Comparison of ENCODE assay signal across 8 cellular contexts in the genomic region with DNA sequence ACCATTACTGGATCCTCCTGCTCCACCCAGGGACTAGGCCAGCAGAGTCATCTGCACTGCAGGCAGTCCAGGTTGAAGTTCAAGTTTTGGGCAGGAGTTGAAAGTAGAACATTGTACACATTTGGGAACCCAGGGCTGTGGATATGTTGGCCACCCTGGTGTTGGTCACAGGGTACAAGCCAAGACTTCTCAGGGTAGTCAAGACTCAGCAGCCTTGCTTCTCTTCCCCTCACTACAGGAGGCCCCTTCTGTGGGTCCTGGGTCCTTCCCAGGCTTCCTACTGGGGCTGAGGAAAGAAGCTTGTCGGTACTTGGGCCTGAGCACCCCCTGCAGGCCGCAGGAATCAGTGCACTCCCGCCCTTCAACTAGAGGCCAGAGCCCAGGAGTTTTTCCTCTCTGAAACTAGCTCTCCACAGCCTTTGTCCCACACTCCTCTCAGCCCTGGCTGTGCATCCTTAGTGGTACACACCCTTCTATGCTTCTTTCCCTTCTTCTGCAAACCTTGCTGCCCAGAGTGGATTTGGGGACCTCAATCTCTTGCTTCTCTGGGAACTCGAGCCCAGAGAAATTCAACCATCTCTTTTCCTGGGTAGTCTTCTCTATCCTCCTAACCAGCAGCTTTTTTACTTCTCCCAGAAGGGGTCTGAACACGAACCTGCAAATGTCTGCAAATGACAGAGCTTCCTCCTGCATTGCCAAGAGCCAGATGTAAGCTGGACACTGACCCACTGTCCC. TPM values are rescaled to one million over a fixed set of nuclear protein-coding genes. Genes with fewer than 3 reads are reported as not detected.
DNase-seq lines count a peak whose midpoint lies in the region; ATAC-seq and TF ChIP-seq lines count a peak whose summit lies in the region.

No MANE protein-coding gene starts in this region.

- H3K4me3 ChIP-seq in right atrium auricular region = no peak overlapping the region
- H3K4me3 ChIP-seq in sigmoid colon = no peak overlapping the region

- ATAC-seq in GM19452 (IDR thresholded peaks at IDR 0.05; ENCODE audit: unreplicated experiment) (peak; percentile 83), HG03571 (IDR thresholded peaks at IDR 0.05; ENCODE audit: unreplicated experiment) (peak; percentile 66)
- ATAC-seq in activated naive CD8-positive, alpha-beta T cell treated with anti-CD3 and anti-CD28 coated beads, Interleukin-2, amount 50 U/mL, for 24 hours = peak; percentile 64

- no peaks in the 10 kb centered on the region for H3K4me1 Mint-ChIP-seq in activated naive CD8-positive, alpha-beta T cell treated with anti-CD3 and anti-CD28 coated beads, Interleukin-2, amount 50 U/mL, for 24 hours

- intact Hi-C loops in sigmoid colon (cut with DNase I) = loop anchor here (1.0 kb wide), 1 partner anchor 64 kb away; no protein-coding TSS in a partner anchor

- H3K9me3 ChIP-seq in right atrium auricular region (no peaks in the 10 kb centered on the region), sigmoid colon (no peaks in the 10 kb centered on the region)

- TF ChIP-seq CTCF in right atrium auricular region (IDR thresholded peaks at IDR 0.05) (peak; percentile 67 to 86), sigmoid colon (IDR thresholded peaks at IDR 0.05) (peak; percentile 58 to 89 (median 76))

- no peak overlapping the region for H3K4me3 Mint-ChIP-seq in activated naive CD8-positive, alpha-beta T cell treated with anti-CD3 and anti-CD28 coated beads, Interleukin-2, amount 50 U/mL, for 24 hours

- H3K36me3 Mint-ChIP-seq in activated naive CD8-positive, alpha-beta T cell treated with anti-CD3 and anti-CD28 coated beads, Interleukin-2, amount 50 U/mL, for 24 hours (ENCODE audit: low read depth) = no peaks in the 10 kb centered on the region

- H3K27me3 ChIP-seq in right atrium auricular region = no peaks in the 10 kb centered on the region
- no peaks in the 10 kb centered on the region for H3K27me3 ChIP-seq in sigmoid colon

- no peaks in the 10 kb centered on the region for H3K4me1 ChIP-seq in right atrium auricular region
- no peaks in the 10 kb centered on the region for H3K4me1 ChIP-seq in sigmoid colon

- H3K9me3 Mint-ChIP-seq in activated naive CD8-positive, alpha-beta T cell treated with anti-CD3 and anti-CD28 coated beads, Interleukin-2, amount 50 U/mL, for 24 hours = no peaks in the 10 kb centered on the region

- no peak overlapping the region for H3K27ac ChIP-seq in right atrium auricular region
- H3K27ac ChIP-seq in sigmoid colon = no peak overlapping the region

- H3K36me3 ChIP-seq in right atrium auricular region (peaks cover under 1% of the 10 kb centered on the region), sigmoid colon (peaks cover 0 to 12% (median 0%) of the 10 kb centered on the region in 4 donors)

- no peaks in the 10 kb centered on the region for H3K27me3 Mint-ChIP-seq in activated naive CD8-positive, alpha-beta T cell treated with anti-CD3 and anti-CD28 coated beads, Interleukin-2, amount 50 U/mL, for 24 hours

- WGBS in sigmoid colon, 2 donors = 28 to 29% methylated on average over 5 of the region's 5 CpGs

- no peak overlapping the region for H3K27ac Mint-ChIP-seq in activated naive CD8-positive, alpha-beta T cell treated with anti-CD3 and anti-CD28 coated beads, Interleukin-2, amount 50 U/mL, for 24 hours

- peak; percentile 42 for DNase-seq in COLO668 (lab: John Stamatoyannopoulos, UW; ENCODE audit: unreplicated experiment)
- DNase-seq in SKM-1 treated with dmso at 0.1 percent for 144 hours (lab: John Stamatoyannopoulos, UW; ENCODE audit: unreplicated experiment) = peak; percentile 59
- DNase-seq in activated naive CD8-positive, alpha-beta T cell treated with anti-CD3 and anti-CD28 coated beads, Interleukin-2, amount 50 U/mL, for 24 hours = peak; percentile 61
- DNase-seq in right atrium auricular region (ENCODE audit: low spot score) = peak; percentile 64
- DNase-seq in sigmoid colon = peak; percentile 79
- no peak for DNase-seq in DMS79 (lab: John Stamatoyannopoulos, UW)

- no peak for TF ChIP-seq POLR2A in sigmoid colon (IDR thresholded peaks at IDR 0.05)

- TF ChIP-seq EP300 in sigmoid colon (IDR thresholded peaks at IDR 0.05) = no peak

RNA-seq across cellular contexts. Expression of a gene that starts 2.6 kb away (rescaled TPM):
- total RNA-seq in right atrium auricular region (under 1 TPM in 1 of 2 donors, not detected in 1; 0.20 TPM), sigmoid colon (1 to 10 TPM in 1 of 4 donors, under 1 TPM in 1, not detected in 2; 0.54 to 3.0 TPM)
- polyA plus RNA-seq in sigmoid colon = 1 to 10 TPM in 1 of 3 donors, under 1 TPM in 1, not detected in 1; 0.69 to 1.8 TPM

RNA-seq across cellular contexts. Expression of a gene that starts 24.5 kb away (rescaled TPM):
- total RNA-seq in right atrium auricular region (10 to 100 TPM; 79.8 to 80.9 TPM), sigmoid colon (10 to 100 TPM; 51.0 to 85.0 (median 61.7) TPM)
- polyA plus RNA-seq in sigmoid colon = 10 to 100 TPM in 1 of 3 donors, 1 to 10 TPM in 2; 5.5 to 19.7 (median 9.6) TPM

RNA-seq across cellular contexts. Expression of a gene that starts 30.3 kb away (rescaled TPM):
- 10 to 100 TPM in 1 of 2 donors, 1 to 10 TPM in 1; 7.1 to 19.5 TPM for total RNA-seq in right atrium auricular region
- 10 to 100 TPM; 19.8 to 27.1 (median 24.4) TPM for total RNA-seq in sigmoid colon
- polyA plus RNA-seq in sigmoid colon = 10 to 100 TPM; 14.6 to 19.8 (median 17.1) TPM

RNA-seq across cellular contexts. Expression of a gene that starts 37.7 kb away (rescaled TPM):
- total RNA-seq in right atrium auricular region (10 to 100 TPM; 19.2 to 34.1 TPM), sigmoid colon (10 to 100 TPM; 33.9 to 37.2 (median 35.3) TPM)
- polyA plus RNA-seq in sigmoid colon = 10 to 100 TPM; 55.8 to 68.0 (median 60.7) TPM

RNA-seq across cellular contexts. Expression of a gene that starts 37.9 kb away (rescaled TPM):
- total RNA-seq in right atrium auricular region (10 to 100 TPM; 19.8 to 22.6 TPM), sigmoid colon (10 to 100 TPM; 24.9 to 47.4 (median 44.2) TPM)
- 10 to 100 TPM; 31.2 to 37.7 (median 36.2) TPM for polyA plus RNA-seq in sigmoid colon
